In the genomic region with DNA sequence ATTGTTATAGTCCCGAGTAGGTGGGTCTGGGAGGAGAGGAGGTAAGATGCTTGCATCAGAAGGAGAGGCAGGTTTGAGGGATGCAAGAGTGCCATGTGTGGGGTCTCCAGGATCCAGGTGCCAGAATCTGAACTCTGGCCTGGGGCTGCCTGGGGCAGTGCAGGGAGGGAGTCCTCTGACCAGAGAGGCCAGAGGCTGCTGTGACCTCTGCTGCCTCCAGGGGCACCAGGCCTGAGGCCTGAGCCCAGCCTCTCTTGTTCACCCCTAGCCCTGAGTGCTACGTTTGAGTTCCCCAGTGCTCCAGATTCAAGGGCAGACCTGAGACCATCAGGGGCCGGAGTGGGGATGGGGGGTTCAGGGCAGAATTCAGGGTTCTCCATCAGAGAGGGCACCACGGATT, we compare ENCODE assay signal across 1 cellular context.
TF ChIP-seq lines count a peak whose summit lies in the region.

No MANE protein-coding gene starts in this region.

TF ChIP-seq in HepG2, 621 proteins besides CTCF, POLR2A, EP300 and RAD21:
- TF ChIP-seq ZFX (CRISPR knock-in tag; IDR thresholded peaks at IDR 0.05; ENCODE audit: low read depth) (peak; percentile 37; the same call in 1 of the 2 replicates), HOXA3 (CRISPR knock-in tag; IDR thresholded peaks at IDR 0.05) (0 out of 2 replicates have a peak, but pooled peaks have one; percentile 8), ZFY (CRISPR knock-in tag; IDR thresholded peaks at IDR 0.05) (peak; percentile 44), ZBTB7A (CRISPR knock-in tag; IDR thresholded peaks at IDR 0.05) (0 out of 2 replicates have a peak, but pooled peaks have one; percentile 13), NR2F6 (IDR thresholded peaks at IDR 0.05) (0 out of 2 replicates have a peak, but pooled peaks have one; percentile 11), NR2F6 (CRISPR knock-in tag; IDR thresholded peaks at IDR 0.05) (no peak), HNF4A (CRISPR knock-in tag; IDR thresholded peaks at IDR 0.05) (peak; percentile 34; the same call in 1 of the 2 replicates), ZNF33A (CRISPR knock-in tag; IDR thresholded peaks at IDR 0.05; ENCODE audit: borderline replicate concordance) (no peak), ZNF768 (CRISPR knock-in tag; IDR thresholded peaks at IDR 0.05) (peak; percentile 49; the same call in 1 of the 2 replicates), TBX2 (CRISPR knock-in tag; IDR thresholded peaks at IDR 0.05; ENCODE audit: borderline replicate concordance) (no peak), ESRRA (CRISPR knock-in tag; IDR thresholded peaks at IDR 0.05; ENCODE audit: low read depth) (0 out of 2 replicates have a peak, but pooled peaks have one; percentile 29), SPEN (CRISPR knock-in tag; IDR thresholded peaks at IDR 0.05; ENCODE audit: low read depth) (0 out of 2 replicates have a peak, but pooled peaks have one; percentile 7)
- TF ChIP-seq, protein P1, sequence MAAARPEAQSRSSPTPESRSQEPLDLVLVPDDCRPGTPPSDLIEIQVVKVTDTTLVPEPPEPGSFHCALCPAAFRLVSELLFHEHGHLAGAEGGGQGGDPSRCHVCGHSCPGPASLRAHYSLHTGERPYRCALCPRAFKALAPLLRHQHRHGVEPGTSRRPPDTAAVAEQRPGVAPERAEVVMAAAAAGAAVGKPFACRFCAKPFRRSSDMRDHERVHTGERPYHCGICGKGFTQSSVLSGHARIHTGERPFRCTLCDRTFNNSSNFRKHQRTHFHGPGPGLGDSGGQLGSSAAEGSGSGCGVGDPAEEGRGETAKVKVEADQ (CRISPR knock-in tag; IDR thresholded peaks at IDR 0.05; ENCODE audit: borderline replicate concordance) = no peak
- TF ChIP-seq, protein P2, sequence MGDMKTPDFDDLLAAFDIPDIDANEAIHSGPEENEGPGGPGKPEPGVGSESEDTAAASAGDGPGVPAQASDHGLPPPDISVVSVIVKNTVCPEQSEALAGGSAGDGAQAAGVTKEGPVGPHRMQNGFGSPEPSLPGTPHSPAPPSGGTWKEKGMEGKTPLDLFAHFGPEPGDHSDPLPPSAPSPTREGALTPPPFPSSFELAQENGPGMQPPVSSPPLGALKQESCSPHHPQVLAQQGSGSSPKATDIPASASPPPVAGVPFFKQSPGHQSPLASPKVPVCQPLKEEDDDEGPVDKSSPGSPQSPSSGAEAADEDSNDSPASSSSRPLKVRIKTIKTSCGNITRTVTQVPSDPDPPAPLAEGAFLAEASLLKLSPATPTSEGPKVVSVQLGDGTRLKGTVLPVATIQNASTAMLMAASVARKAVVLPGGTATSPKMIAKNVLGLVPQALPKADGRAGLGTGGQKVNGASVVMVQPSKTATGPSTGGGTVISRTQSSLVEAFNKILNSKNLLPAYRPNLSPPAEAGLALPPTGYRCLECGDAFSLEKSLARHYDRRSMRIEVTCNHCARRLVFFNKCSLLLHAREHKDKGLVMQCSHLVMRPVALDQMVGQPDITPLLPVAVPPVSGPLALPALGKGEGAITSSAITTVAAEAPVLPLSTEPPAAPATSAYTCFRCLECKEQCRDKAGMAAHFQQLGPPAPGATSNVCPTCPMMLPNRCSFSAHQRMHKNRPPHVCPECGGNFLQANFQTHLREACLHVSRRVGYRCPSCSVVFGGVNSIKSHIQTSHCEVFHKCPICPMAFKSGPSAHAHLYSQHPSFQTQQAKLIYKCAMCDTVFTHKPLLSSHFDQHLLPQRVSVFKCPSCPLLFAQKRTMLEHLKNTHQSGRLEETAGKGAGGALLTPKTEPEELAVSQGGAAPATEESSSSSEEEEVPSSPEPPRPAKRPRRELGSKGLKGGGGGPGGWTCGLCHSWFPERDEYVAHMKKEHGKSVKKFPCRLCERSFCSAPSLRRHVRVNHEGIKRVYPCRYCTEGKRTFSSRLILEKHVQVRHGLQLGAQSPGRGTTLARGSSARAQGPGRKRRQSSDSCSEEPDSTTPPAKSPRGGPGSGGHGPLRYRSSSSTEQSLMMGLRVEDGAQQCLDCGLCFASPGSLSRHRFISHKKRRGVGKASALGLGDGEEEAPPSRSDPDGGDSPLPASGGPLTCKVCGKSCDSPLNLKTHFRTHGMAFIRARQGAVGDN (CRISPR knock-in tag; IDR thresholded peaks at IDR 0.05) = peak; percentile 69
- TF ChIP-seq, protein P3, sequence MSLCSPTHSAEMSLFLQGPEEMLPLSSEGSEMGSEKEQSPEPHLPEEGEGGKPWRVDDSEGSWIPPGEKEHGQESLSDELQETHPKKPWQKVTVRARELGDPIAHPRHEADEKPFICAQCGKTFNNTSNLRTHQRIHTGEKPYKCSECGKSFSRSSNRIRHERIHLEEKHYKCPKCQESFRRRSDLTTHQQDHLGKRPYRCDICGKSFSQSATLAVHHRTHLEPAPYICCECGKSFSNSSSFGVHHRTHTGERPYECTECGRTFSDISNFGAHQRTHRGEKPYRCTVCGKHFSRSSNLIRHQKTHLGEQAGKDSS (CRISPR knock-in tag; IDR thresholded peaks at IDR 0.05; ENCODE audit: borderline replicate concordance, low read depth) = 0 out of 2 replicates have a peak, but pooled peaks have one; percentile 21
- TF ChIP-seq, protein P4, sequence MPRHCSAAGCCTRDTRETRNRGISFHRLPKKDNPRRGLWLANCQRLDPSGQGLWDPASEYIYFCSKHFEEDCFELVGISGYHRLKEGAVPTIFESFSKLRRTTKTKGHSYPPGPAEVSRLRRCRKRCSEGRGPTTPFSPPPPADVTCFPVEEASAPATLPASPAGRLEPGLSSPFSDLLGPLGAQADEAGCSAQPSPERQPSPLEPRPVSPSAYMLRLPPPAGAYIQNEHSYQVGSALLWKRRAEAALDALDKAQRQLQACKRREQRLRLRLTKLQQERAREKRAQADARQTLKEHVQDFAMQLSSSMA (CRISPR knock-in tag; IDR thresholded peaks at IDR 0.05) = no peak
- TF ChIP-seq, protein P5, sequence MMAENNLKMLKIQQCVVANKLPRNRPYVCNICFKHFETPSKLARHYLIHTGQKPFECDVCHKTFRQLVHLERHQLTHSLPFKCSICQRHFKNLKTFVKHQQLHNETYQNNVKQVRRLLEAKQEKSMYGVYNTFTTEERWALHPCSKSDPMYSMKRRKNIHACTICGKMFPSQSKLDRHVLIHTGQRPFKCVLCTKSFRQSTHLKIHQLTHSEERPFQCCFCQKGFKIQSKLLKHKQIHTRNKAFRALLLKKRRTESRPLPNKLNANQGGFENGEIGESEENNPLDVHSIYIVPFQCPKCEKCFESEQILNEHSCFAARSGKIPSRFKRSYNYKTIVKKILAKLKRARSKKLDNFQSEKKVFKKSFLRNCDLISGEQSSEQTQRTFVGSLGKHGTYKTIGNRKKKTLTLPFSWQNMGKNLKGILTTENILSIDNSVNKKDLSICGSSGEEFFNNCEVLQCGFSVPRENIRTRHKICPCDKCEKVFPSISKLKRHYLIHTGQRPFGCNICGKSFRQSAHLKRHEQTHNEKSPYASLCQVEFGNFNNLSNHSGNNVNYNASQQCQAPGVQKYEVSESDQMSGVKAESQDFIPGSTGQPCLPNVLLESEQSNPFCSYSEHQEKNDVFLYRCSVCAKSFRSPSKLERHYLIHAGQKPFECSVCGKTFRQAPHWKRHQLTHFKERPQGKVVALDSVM (CRISPR knock-in tag; IDR thresholded peaks at IDR 0.05) = 0 out of 2 replicates have a peak, but pooled peaks have one; percentile 68
- TF ChIP-seq, protein P6, sequence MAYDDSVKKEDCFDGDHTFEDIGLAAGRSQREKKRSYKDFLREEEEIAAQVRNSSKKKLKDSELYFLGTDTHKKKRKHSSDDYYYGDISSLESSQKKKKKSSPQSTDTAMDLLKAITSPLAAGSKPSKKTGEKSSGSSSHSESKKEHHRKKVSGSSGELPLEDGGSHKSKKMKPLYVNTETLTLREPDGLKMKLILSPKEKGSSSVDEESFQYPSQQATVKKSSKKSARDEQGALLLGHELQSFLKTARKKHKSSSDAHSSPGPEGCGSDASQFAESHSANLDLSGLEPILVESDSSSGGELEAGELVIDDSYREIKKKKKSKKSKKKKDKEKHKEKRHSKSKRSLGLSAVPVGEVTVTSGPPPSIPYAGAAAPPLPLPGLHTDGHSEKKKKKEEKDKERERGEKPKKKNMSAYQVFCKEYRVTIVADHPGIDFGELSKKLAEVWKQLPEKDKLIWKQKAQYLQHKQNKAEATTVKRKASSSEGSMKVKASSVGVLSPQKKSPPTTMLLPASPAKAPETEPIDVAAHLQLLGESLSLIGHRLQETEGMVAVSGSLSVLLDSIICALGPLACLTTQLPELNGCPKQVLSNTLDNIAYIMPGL (CRISPR knock-in tag; IDR thresholded peaks at IDR 0.05; ENCODE audit: borderline replicate concordance in 1 of 2, low read depth in 1 of 2) = 0 out of 4 replicates have a peak, but pooled peaks of 1 of the 2 experiments have one; percentile 25
- TF ChIP-seq, protein P7, sequence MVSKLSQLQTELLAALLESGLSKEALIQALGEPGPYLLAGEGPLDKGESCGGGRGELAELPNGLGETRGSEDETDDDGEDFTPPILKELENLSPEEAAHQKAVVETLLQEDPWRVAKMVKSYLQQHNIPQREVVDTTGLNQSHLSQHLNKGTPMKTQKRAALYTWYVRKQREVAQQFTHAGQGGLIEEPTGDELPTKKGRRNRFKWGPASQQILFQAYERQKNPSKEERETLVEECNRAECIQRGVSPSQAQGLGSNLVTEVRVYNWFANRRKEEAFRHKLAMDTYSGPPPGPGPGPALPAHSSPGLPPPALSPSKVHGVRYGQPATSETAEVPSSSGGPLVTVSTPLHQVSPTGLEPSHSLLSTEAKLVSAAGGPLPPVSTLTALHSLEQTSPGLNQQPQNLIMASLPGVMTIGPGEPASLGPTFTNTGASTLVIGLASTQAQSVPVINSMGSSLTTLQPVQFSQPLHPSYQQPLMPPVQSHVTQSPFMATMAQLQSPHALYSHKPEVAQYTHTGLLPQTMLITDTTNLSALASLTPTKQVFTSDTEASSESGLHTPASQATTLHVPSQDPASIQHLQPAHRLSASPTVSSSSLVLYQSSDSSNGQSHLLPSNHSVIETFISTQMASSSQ (IDR thresholded peaks at IDR 0.05; ENCODE audit: low read depth) = no peak
- TF ChIP-seq, protein P7 (CRISPR knock-in tag; IDR thresholded peaks at IDR 0.05; ENCODE audit: borderline replicate concordance) = 0 out of 2 replicates have a peak, but pooled peaks have one; percentile 23
